In genomic region chr5:123460296-123460729, GRCh38 we compare ENCODE assay signal across 1 cellular context.
TF ChIP-seq lines count a peak whose summit lies in the region.

No MANE protein-coding gene starts in this region.

TF ChIP-seq in IMR-90, 13 proteins besides CTCF, POLR2A, EP300 and RAD21 (continued from another document):
- TF ChIP-seq MAZ (IDR thresholded peaks at IDR 0.05; ENCODE audit: borderline replicate concordance, low read depth, low read length) (no peak), NFE2L2 (IDR thresholded peaks at IDR 0.05; ENCODE audit: low read depth, low read length) (no peak)
